8 cellular contexts compared by ENCODE assay signal in the genomic region with DNA sequence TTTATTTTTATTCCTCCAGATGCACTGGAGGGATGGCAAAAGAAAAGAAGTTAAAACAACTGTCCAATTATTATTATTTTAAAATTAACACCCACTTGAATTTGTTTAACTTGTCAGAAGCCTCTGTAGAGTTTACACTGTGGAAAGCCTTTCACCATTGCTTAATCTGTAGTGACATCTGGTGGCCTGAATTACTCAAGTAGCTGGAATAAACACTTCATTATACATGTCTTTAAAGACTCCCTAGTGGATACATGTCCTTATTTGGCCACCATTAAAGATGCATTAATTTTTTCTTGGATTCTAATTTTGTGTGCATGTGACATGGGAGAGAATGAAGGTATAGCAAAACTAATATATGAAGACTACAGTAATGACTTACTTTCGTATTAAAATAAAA.
DNase-seq lines count a peak whose midpoint lies in the region; FAIRE-seq and TF ChIP-seq lines count a peak whose summit lies in the region.
"Had no signal": no experiment of that assay in that cellular context is flagged by ENCODE, and none has a peak within 500 bp of the region (broad histone marks: within the 10 kb centered on the region; RNA-seq: fewer than 3 reads in every experiment).

No MANE protein-coding gene starts in this region.

- no peak overlapping the region for H3K4me3 ChIP-seq in MG63

- H3K4me1 Mint-ChIP-seq in activated naive CD8-positive, alpha-beta T cell treated with anti-CD3 and anti-CD28 coated beads for 36 hours, result no peaks in the 10 kb centered on the region

- H3K9me3 Mint-ChIP-seq in activated naive CD8-positive, alpha-beta T cell treated with anti-CD3 and anti-CD28 coated beads for 36 hours, result no peaks in the 10 kb centered on the region

- no peaks in the 10 kb centered on the region; the same call in 1 of the 2 replicates for H3K27me3 ChIP-seq in MG63

- H3K9me3 ChIP-seq in MG63, result no peaks in the 10 kb centered on the region

- H3K4me3 Mint-ChIP-seq in activated naive CD8-positive, alpha-beta T cell treated with anti-CD3 and anti-CD28 coated beads for 36 hours, result no peak overlapping the region

- peak; percentile 5 for FAIRE-seq in GM18507 (lab: Jason Lieb, UNC)
- FAIRE-seq: TTC549 had no signal

- no peak for TF ChIP-seq EP300 in Ishikawa (IDR thresholded peaks at IDR 0.05; ENCODE audit: borderline replicate concordance)

- no peaks in the 10 kb centered on the region for H3K27me3 Mint-ChIP-seq in activated naive CD8-positive, alpha-beta T cell treated with anti-CD3 and anti-CD28 coated beads for 36 hours

- no peaks in the 10 kb centered on the region for H3K36me3 ChIP-seq in MG63

- H3K27ac Mint-ChIP-seq in activated naive CD8-positive, alpha-beta T cell treated with anti-CD3 and anti-CD28 coated beads for 36 hours, result no peak overlapping the region

- peak; percentile 27; the same call in 1 of the 2 replicates for TF ChIP-seq RAD21 in Ishikawa (IDR thresholded peaks at IDR 0.05; ENCODE audit: low read depth)

- no peaks in the 10 kb centered on the region for H3K36me3 Mint-ChIP-seq in activated naive CD8-positive, alpha-beta T cell treated with anti-CD3 and anti-CD28 coated beads for 36 hours

- no peak for DNase-seq in GM18507 (ENCODE audit: extremely low spot score, insufficient read length, low read depth)
- DNase-seq in RPMI7951 (ENCODE audit: low read depth), result peak; percentile 22
- peak; percentile 3 for DNase-seq in glomerular visceral epithelial cell (ENCODE audit: extremely low spot score)
- peak; percentile 86 for DNase-seq in superior temporal gyrus (ENCODE audit: extremely low spot score)
- DNase-seq in MG63, result no peak
- DNase-seq in activated naive CD8-positive, alpha-beta T cell treated with anti-CD3 and anti-CD28 coated beads for 36 hours, result no peak

TF ChIP-seq in Ishikawa, 13 proteins besides CTCF, POLR2A, EP300 and RAD21:
- no peak for TF ChIP-seq NFIC (IDR thresholded peaks at IDR 0.05)
- TF ChIP-seq TCF12 (IDR thresholded peaks at IDR 0.05; ENCODE audit: low read depth), result no peak
- no peak for TF ChIP-seq FOXM1 (IDR thresholded peaks at IDR 0.05; ENCODE audit: borderline replicate concordance, low read depth)
- TF ChIP-seq, protein P1, sequence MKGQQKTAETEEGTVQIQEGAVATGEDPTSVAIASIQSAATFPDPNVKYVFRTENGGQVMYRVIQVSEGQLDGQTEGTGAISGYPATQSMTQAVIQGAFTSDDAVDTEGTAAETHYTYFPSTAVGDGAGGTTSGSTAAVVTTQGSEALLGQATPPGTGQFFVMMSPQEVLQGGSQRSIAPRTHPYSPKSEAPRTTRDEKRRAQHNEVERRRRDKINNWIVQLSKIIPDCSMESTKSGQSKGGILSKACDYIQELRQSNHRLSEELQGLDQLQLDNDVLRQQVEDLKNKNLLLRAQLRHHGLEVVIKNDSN (IDR thresholded peaks at IDR 0.05), result no peak
- TF ChIP-seq YY1 (IDR thresholded peaks at IDR 0.05; ENCODE audit: low read depth), result no peak
- TF ChIP-seq, protein P2, sequence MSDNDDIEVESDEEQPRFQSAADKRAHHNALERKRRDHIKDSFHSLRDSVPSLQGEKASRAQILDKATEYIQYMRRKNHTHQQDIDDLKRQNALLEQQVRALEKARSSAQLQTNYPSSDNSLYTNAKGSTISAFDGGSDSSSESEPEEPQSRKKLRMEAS (IDR thresholded peaks at IDR 0.05), result no peak
- no peak for TF ChIP-seq CEBPB (IDR thresholded peaks at IDR 0.05)
- TF ChIP-seq, protein P3, sequence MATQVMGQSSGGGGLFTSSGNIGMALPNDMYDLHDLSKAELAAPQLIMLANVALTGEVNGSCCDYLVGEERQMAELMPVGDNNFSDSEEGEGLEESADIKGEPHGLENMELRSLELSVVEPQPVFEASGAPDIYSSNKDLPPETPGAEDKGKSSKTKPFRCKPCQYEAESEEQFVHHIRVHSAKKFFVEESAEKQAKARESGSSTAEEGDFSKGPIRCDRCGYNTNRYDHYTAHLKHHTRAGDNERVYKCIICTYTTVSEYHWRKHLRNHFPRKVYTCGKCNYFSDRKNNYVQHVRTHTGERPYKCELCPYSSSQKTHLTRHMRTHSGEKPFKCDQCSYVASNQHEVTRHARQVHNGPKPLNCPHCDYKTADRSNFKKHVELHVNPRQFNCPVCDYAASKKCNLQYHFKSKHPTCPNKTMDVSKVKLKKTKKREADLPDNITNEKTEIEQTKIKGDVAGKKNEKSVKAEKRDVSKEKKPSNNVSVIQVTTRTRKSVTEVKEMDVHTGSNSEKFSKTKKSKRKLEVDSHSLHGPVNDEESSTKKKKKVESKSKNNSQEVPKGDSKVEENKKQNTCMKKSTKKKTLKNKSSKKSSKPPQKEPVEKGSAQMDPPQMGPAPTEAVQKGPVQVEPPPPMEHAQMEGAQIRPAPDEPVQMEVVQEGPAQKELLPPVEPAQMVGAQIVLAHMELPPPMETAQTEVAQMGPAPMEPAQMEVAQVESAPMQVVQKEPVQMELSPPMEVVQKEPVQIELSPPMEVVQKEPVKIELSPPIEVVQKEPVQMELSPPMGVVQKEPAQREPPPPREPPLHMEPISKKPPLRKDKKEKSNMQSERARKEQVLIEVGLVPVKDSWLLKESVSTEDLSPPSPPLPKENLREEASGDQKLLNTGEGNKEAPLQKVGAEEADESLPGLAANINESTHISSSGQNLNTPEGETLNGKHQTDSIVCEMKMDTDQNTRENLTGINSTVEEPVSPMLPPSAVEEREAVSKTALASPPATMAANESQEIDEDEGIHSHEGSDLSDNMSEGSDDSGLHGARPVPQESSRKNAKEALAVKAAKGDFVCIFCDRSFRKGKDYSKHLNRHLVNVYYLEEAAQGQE (IDR thresholded peaks at IDR 0.05; ENCODE audit: low read depth), result no peak
- no peak for TF ChIP-seq CREB1 (IDR thresholded peaks at IDR 0.05; ENCODE audit: low read depth)
- no peak for TF ChIP-seq ZBTB7A (IDR thresholded peaks at IDR 0.05; ENCODE audit: low read depth)
- TF ChIP-seq TAF1 (IDR thresholded peaks at IDR 0.05; ENCODE audit: low read depth), result no peak
- no peak for TF ChIP-seq TEAD4 (IDR thresholded peaks at IDR 0.05)
- TF ChIP-seq EGR1 (IDR thresholded peaks at IDR 0.05), result no peak
TF ChIP-seq in Ishikawa: peak in this region for 0.

Comparison
In these comparisons a context has a peak if more than half of its experiments do, and no peak if none do; other contexts are left out.
1. DNase-seq: peak in RPMI7951 (single experiment), glomerular visceral epithelial cell (single experiment) and superior temporal gyrus (single experiment); none in GM18507 (single experiment), MG63 (single experiment) and activated naive CD8-positive, alpha-beta T cell treated with anti-CD3 and anti-CD28 coated beads for 36 hours (single experiment).